Comparison of ENCODE assay signal across 26 cellular contexts in genomic region chr17:5883775-5884665, GRCh38.
DNase-seq lines count a peak whose midpoint lies in the region; ATAC-seq and TF ChIP-seq lines count a peak whose summit lies in the region.
"Had no signal": no experiment of that assay in that cellular context is flagged by ENCODE, and none has a peak within 500 bp of the region (broad histone marks: within the 10 kb centered on the region; RNA-seq: fewer than 3 reads in every experiment).

No MANE protein-coding gene starts in this region.

- no peaks in the 10 kb centered on the region for H3K79me2 ChIP-seq in PC-3 (ENCODE audit: low read length)

- H3K9me3 ChIP-seq in HUES48 (ENCODE audit: control insufficient read depth, insufficient read depth, low read length) (no peaks in the 10 kb centered on the region), PC-3 (ENCODE audit: low read length) (no peaks in the 10 kb centered on the region), ascending aorta (no peaks in the 10 kb centered on the region)
- H3K9me3 ChIP-seq: adrenal gland, heart right ventricle, MG63 had no signal

- DNase-seq in PC-3 (peak; percentile 90), islet precursor cell (peak; percentile 70), NCI-H1105 (lab: John Stamatoyannopoulos, UW) (no peak), ascending aorta (ENCODE audit: low spot score in 2 of 2) (no peak)
- DNase-seq in stimulated activated CD4-positive, alpha-beta T cell treated with anti-CD3 and anti-CD28 coated beads, Interleukin-4, amount 100 ng/mL, for 4 hours, result no peak
- DNase-seq: activated CD8-positive, alpha-beta memory T cell treated with anti-CD3 and anti-CD28 coated beads for 24 hours; activated naive CD4-positive, alpha-beta T cell; activated T-cell treated with anti-CD3 and anti-CD28 coated beads, Interleukin-2, amount 50 U/mL, for 4 hours; adrenal gland; CD4-positive, alpha-beta memory T cell; DMS79; H7; heart right ventricle; MG63; NCI-H1436 treated with DMSO at 0.1 percent for 48 hours; NCI-H2171; OCI-M1; SHP77 treated with DMSO at 0.1 percent for 48 hours; stimulated activated CD4-positive, alpha-beta T cell treated with anti-CD3 and anti-CD28 coated beads, Interleukin-2, amount 100 ng/mL, for 24 hours; T-helper 1 cell had no signal

- intact Hi-C loops in PC-3 (cut with micrococcal nuclease) (loop anchor here (1.0 to 10.0 kb wide), 3 partner anchors 50 to 181 kb away; no protein-coding TSS in a partner anchor), ascending aorta (cut with DNase I) (no loop called here)

- peak; percentile 80 for ATAC-seq in PC-3
- no peak for ATAC-seq in GM18519 (IDR thresholded peaks at IDR 0.05; ENCODE audit: low FRiP score, unreplicated experiment)
- ATAC-seq: activated T-cell treated with anti-CD3 and anti-CD28 coated beads, Interleukin-2, amount 50 U/mL, for 4 hours; heart right ventricle; left lobe of liver; stimulated activated memory B cell treated with anti-CD40 and anti-IgM and Interleukin-4, amounts not matched to agents 10 μg/mL and 1 μg/mL and 100 μg/mL, for 72 hours had no signal

- H3K9me2 ChIP-seq in PC-3 (replicated peaks; ENCODE audit: low read length), result no peaks in the 10 kb centered on the region

- H3F3A ChIP-seq in PC-3 (ENCODE audit: low read length, unreplicated experiment), result peaks cover 5% of the 10 kb centered on the region

- POLR2A ChIA-PET in PC-3 (lab: Charles Lee; ENCODE audit: unreplicated experiment), result interaction anchor here (0.6 kb wide), 1 partner anchor 108 kb away, joined by 5 read pairs; no protein-coding TSS in a partner anchor

- H3K9ac ChIP-seq in HUES48 (ENCODE audit: low read depth, low read length), result no peak overlapping the region
- H3K9ac ChIP-seq in PC-3 (ENCODE audit: low read length), result peak overlapping the region; percentile 68

- BruUV-seq in PC-3 (replicated peaks; lab: Mats Ljungman, UMichigan), result no TSS peak

- H3K4me1 ChIP-seq in HUES48 (ENCODE audit: control insufficient read depth, insufficient read depth, low read length) (peaks cover 5% of the 10 kb centered on the region), PC-3 (ENCODE audit: insufficient read depth, low read length) (peaks cover 18% of the 10 kb centered on the region), ascending aorta (no peaks in the 10 kb centered on the region)
- H3K4me1 ChIP-seq: adrenal gland, heart right ventricle had no signal

- H3K36me3 ChIP-seq in HUES48 (ENCODE audit: control insufficient read depth, insufficient read depth, low read length) (no peaks in the 10 kb centered on the region), PC-3 (ENCODE audit: low read depth, low read length) (no peaks in the 10 kb centered on the region), ascending aorta (no peaks in the 10 kb centered on the region)
- H3K36me3 ChIP-seq: adrenal gland, heart right ventricle, MG63 had no signal

- TF ChIP-seq CTCF in PC-3 (conservative IDR thresholded peaks at IDR 0.05; ENCODE audit: low read depth, low read length) (no peak), ascending aorta (IDR thresholded peaks at IDR 0.05) (no peak)

- CTCF ChIA-PET in PC-3 (lab: Charles Lee), result no interaction called here

- H2AFZ ChIP-seq in PC-3 (ENCODE audit: low read length), result no peak overlapping the region

- no peaks in the 10 kb centered on the region for H3K27me3 ChIP-seq in HUES48 (ENCODE audit: control insufficient read depth, insufficient read depth, low read length)
- no peaks in the 10 kb centered on the region for H3K27me3 ChIP-seq in PC-3 (ENCODE audit: low read length)
- H3K27me3 ChIP-seq in ascending aorta, result no peaks in the 10 kb centered on the region
- H3K27me3 ChIP-seq: MG63 had no signal

- H3K27ac ChIP-seq in HUES48 (ENCODE audit: low read depth, low read length) (peak overlapping the region; percentile 35), PC-3 (ENCODE audit: low read length) (peak overlapping the region; percentile 99), ascending aorta (no peak overlapping the region)
- H3K27ac ChIP-seq: adrenal gland, coronary artery, heart right ventricle, skin epidermis had no signal

- H3K4me3 ChIP-seq in HUES48 (ENCODE audit: low read depth, low read length), result no peak overlapping the region
- no peak overlapping the region for H3K4me3 ChIP-seq in PC-3 (ENCODE audit: low read length)
- H3K4me3 ChIP-seq in ascending aorta, result no peak overlapping the region
- H3K4me3 ChIP-seq: adrenal gland, coronary artery, heart right ventricle, MG63, skin epidermis had no signal

- H4K20me1 ChIP-seq in PC-3 (ENCODE audit: low read length), result no peaks in the 10 kb centered on the region

- peak overlapping the region; percentile 22 for H3K4me2 ChIP-seq in PC-3 (ENCODE audit: low read length)

Comparison
In these comparisons a context has a peak if more than half of its experiments do, and no peak if none do; other contexts are left out.
1. H3K27ac ChIP-seq: peak in HUES48 (single experiment) and PC-3 (single experiment); none in ascending aorta (0 of 2).
2. DNase-seq: peak in PC-3 (single experiment) and islet precursor cell (single experiment); none in NCI-H1105 (single experiment), ascending aorta (0 of 2) and stimulated activated CD4-positive, alpha-beta T cell treated with anti-CD3 and anti-CD28 coated beads, Interleukin-4, amount 100 ng/mL, for 4 hours (0 of 2).